25 cellular contexts compared by ENCODE assay signal in genomic region chr20:6673071-6673470, GRCh38.
"Had no signal": no experiment of that assay in that cellular context is flagged by ENCODE, and none has a peak within 500 bp of the region (broad histone marks: within the 10 kb centered on the region; RNA-seq: fewer than 3 reads in every experiment).

No MANE protein-coding gene starts in this region.

- H3K36me3 ChIP-seq: breast epithelium, colonic mucosa, heart right ventricle, lower lobe of right lung, ovary, uterus had no signal

- H3K4me1 ChIP-seq: breast epithelium, colonic mucosa, heart right ventricle, lower lobe of right lung, psoas muscle, testis, uterus had no signal

- DNase-seq: activated B cell treated with CpG ODN at 0.5 μM for 24 hours; activated CD4-positive, alpha-beta T cell treated with anti-CD3 and anti-CD28 coated beads for 36 hours; activated CD4-positive, alpha-beta T cell treated with anti-CD3 and anti-CD28 coated beads, Interleukin-2, amount 50 U/mL, for 4 hours; activated naive CD4-positive, alpha-beta T cell treated with anti-CD3 and anti-CD28 coated beads for 36 hours; activated naive CD8-positive, alpha-beta T cell treated with anti-CD3 and anti-CD28 coated beads, Interleukin-2, amount 10 ng/mL, durations not matched to agents 7 days and 5 days; activated T-cell treated with anti-CD3 and anti-CD28 coated beads, Interleukin-2, amount 50 U/mL, for 48 hours; amniotic stem cell; colonic mucosa; endodermal cell; heart right ventricle; islet precursor cell; left colon; lower lobe of right lung; natural killer cell; ovary; psoas muscle; stimulated activated CD4-positive, alpha-beta T cell treated with anti-CD3 and anti-CD28 coated beads, Interleukin-2, amount 100 ng/mL, for 48 hours; stimulated activated CD8-positive, alpha-beta memory T cell treated with anti-CD3 and anti-CD28 coated beads, Interleukin-4, amount 100 ng/mL, for 48 hours; stimulated activated naive B cell treated with anti-CD40 and anti-IgM and Interleukin-4, amounts not matched to agents 10 μg/mL and 1 μg/mL and 100 μg/mL, for 72 hours; T-cell; testis; trophoblast cell; uterus had no signal

- ATAC-seq: activated CD4-positive, alpha-beta T cell treated with anti-CD3 and anti-CD28 coated beads for 36 hours; heart right ventricle; left colon; lower lobe of right lung; natural killer cell; psoas muscle; sciatic nerve; stimulated activated naive B cell treated with anti-CD40 and anti-IgM and Interleukin-4, amounts not matched to agents 10 μg/mL and 1 μg/mL and 100 μg/mL, for 72 hours; T-cell had no signal

- H3K4me3 ChIP-seq: breast epithelium, colonic mucosa, heart right ventricle, lower lobe of right lung, ovary, psoas muscle, testis, uterus had no signal

- H3K9me3 ChIP-seq: breast epithelium, colonic mucosa, heart right ventricle, lower lobe of right lung, ovary, psoas muscle, testis, uterus had no signal

- H3K27ac ChIP-seq: breast epithelium, colonic mucosa, heart right ventricle, lower lobe of right lung, ovary, psoas muscle, testis, uterus had no signal

- H3K27me3 ChIP-seq: breast epithelium, colonic mucosa, heart right ventricle, ovary, testis, uterus had no signal
